2 cellular contexts compared by ENCODE assay signal in the genomic region with DNA sequence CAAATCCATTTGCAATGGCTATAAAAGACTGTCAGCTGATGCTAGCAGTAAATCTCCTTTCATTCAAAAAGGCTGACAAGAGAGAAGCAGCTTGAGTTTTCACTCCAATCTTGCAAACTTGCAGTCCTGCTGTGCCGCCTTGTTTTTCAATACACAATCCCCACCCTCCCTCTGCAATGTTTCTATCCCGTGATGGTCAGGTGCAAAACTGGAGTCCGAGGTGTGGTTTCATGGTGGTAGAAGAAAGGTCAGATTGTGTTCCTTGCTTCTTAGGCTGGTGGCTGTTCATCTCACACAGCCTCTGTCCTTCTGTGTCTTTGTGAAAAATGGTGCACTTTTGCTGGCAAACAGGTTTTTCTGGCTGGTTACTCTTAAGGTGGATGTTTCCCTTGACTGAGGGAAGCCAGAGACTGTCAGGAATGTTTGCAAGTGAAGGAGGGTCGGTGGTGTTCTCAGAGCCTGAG.
A peak's percentile ranks its signal among the peaks of the same experiment; 100 is the strongest.
TF ChIP-seq lines count a peak whose summit lies in the region.

No MANE protein-coding gene starts in this region.

TF ChIP-seq in GM23338, 12 proteins besides CTCF, POLR2A, EP300 and RAD21 (continued from another document):
- no peak for TF ChIP-seq STAT1 (IDR thresholded peaks at IDR 0.05; ENCODE audit: unreplicated experiment)
- TF ChIP-seq, protein P1, sequence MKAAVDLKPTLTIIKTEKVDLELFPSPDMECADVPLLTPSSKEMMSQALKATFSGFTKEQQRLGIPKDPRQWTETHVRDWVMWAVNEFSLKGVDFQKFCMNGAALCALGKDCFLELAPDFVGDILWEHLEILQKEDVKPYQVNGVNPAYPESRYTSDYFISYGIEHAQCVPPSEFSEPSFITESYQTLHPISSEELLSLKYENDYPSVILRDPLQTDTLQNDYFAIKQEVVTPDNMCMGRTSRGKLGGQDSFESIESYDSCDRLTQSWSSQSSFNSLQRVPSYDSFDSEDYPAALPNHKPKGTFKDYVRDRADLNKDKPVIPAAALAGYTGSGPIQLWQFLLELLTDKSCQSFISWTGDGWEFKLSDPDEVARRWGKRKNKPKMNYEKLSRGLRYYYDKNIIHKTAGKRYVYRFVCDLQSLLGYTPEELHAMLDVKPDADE (IDR thresholded peaks at IDR 0.05), result no peak
- TF ChIP-seq, protein P2, sequence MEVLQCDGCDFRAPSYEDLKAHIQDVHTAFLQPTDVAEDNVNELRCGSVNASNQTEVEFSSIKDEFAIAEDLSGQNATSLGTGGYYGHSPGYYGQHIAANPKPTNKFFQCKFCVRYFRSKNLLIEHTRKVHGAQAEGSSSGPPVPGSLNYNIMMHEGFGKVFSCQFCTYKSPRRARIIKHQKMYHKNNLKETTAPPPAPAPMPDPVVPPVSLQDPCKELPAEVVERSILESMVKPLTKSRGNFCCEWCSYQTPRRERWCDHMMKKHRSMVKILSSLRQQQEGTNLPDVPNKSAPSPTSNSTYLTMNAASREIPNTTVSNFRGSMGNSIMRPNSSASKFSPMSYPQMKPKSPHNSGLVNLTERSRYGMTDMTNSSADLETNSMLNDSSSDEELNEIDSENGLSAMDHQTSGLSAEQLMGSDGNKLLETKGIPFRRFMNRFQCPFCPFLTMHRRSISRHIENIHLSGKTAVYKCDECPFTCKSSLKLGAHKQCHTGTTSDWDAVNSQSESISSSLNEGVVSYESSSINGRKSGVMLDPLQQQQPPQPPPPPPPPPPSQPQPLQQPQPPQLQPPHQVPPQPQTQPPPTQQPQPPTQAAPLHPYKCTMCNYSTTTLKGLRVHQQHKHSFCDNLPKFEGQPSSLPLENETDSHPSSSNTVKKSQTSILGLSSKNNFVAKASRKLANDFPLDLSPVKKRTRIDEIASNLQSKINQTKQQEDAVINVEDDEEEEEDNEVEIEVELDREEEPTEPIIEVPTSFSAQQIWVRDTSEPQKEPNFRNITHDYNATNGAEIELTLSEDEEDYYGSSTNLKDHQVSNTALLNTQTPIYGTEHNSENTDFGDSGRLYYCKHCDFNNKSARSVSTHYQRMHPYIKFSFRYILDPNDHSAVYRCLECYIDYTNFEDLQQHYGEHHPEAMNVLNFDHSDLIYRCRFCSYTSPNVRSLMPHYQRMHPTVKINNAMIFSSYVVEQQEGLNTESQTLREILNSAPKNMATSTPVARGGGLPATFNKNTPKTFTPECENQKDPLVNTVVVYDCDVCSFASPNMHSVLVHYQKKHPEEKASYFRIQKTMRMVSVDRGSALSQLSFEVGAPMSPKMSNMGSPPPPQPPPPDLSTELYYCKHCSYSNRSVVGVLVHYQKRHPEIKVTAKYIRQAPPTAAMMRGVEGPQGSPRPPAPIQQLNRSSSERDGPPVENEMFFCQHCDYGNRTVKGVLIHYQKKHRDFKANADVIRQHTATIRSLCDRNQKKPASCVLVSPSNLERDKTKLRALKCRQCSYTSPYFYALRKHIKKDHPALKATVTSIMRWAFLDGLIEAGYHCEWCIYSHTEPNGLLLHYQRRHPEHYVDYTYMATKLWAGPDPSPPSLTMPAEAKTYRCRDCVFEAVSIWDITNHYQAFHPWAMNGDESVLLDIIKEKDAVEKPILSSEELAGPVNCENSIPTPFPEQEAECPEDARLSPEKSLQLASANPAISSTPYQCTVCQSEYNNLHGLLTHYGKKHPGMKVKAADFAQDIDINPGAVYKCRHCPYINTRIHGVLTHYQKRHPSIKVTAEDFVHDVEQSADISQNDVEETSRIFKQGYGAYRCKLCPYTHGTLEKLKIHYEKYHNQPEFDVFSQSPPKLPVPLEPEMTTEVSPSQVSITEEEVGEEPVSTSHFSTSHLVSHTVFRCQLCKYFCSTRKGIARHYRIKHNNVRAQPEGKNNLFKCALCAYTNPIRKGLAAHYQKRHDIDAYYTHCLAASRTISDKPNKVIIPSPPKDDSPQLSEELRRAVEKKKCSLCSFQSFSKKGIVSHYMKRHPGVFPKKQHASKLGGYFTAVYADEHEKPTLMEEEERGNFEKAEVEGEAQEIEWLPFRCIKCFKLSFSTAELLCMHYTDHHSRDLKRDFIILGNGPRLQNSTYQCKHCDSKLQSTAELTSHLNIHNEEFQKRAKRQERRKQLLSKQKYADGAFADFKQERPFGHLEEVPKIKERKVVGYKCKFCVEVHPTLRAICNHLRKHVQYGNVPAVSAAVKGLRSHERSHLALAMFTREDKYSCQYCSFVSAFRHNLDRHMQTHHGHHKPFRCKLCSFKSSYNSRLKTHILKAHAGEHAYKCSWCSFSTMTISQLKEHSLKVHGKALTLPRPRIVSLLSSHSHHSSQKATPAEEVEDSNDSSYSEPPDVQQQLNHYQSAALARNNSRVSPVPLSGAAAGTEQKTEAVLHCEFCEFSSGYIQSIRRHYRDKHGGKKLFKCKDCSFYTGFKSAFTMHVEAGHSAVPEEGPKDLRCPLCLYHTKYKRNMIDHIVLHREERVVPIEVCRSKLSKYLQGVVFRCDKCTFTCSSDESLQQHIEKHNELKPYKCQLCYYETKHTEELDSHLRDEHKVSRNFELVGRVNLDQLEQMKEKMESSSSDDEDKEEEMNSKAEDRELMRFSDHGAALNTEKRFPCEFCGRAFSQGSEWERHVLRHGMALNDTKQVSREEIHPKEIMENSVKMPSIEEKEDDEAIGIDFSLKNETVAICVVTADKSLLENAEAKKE (CRISPR knock-in tag; IDR thresholded peaks at IDR 0.05), result no peak

TF ChIP-seq in WTC11, 78 proteins besides CTCF, POLR2A, EP300 and RAD21:
- TF ChIP-seq, protein P3, sequence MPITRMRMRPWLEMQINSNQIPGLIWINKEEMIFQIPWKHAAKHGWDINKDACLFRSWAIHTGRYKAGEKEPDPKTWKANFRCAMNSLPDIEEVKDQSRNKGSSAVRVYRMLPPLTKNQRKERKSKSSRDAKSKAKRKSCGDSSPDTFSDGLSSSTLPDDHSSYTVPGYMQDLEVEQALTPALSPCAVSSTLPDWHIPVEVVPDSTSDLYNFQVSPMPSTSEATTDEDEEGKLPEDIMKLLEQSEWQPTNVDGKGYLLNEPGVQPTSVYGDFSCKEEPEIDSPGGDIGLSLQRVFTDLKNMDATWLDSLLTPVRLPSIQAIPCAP (CRISPR knock-in tag; IDR thresholded peaks at IDR 0.05), result 0 out of 2 replicates have a peak, but pooled peaks have one; percentile 46
- TF ChIP-seq ATF1 (CRISPR knock-in tag; IDR thresholded peaks at IDR 0.05), result no peak
- TF ChIP-seq, protein P4, sequence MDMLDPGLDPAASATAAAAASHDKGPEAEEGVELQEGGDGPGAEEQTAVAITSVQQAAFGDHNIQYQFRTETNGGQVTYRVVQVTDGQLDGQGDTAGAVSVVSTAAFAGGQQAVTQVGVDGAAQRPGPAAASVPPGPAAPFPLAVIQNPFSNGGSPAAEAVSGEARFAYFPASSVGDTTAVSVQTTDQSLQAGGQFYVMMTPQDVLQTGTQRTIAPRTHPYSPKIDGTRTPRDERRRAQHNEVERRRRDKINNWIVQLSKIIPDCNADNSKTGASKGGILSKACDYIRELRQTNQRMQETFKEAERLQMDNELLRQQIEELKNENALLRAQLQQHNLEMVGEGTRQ (CRISPR knock-in tag; IDR thresholded peaks at IDR 0.05), result 0 out of 2 replicates have a peak, but pooled peaks have one; percentile 17
